In genomic region chr6:163191704-163192537, GRCh38 we compare ENCODE assay signal across 20 cellular contexts.
DNase-seq lines count a peak whose midpoint lies in the region; ATAC-seq, FAIRE-seq and TF ChIP-seq lines count a peak whose summit lies in the region.
"Had no signal": no experiment of that assay in that cellular context is flagged by ENCODE, and none has a peak within 500 bp of the region (broad histone marks: within the 10 kb centered on the region; RNA-seq: fewer than 3 reads in every experiment).

No MANE protein-coding gene starts in this region.

- peaks cover 5% of the 10 kb centered on the region for H3K4me1 Mint-ChIP-seq in neural progenitor cell
- H3K4me1 Mint-ChIP-seq: activated CD4-positive, alpha-beta T cell treated with anti-CD3 and anti-CD28 coated beads for 36 hours; IgD-negative memory B cell had no signal

- H3K9ac ChIP-seq in HepG2 (ENCODE audit: insufficient read depth, low read depth, low read length), result no peak overlapping the region
- no peak overlapping the region for H3K9ac ChIP-seq in neural progenitor cell

- DNase-seq in HepG2 (ENCODE audit: low spot score) (no peak), right lobe of liver (no peak), fibroblast of pulmonary artery (ENCODE audit: low read depth) (peak; percentile 11), neural progenitor cell (ENCODE audit: low spot score) (no peak), C1 segment of cervical spinal cord (lab: John Stamatoyannopoulos, UW) (no peak), retina (no peak)
- DNase-seq: activated CD4-positive, alpha-beta T cell treated with anti-CD3 and anti-CD28 coated beads for 36 hours; DND-41; naive B cell; NCI-H1694; NCI-H510A; SHP77 had no signal

- CTCF ChIA-PET in HepG2 (lab: Yijun Ruan, JAX; ENCODE audit: low intra/inter-chr PET ratio, low total read pairs), result no interaction called here

- H3K4me3 ChIP-seq in HepG2 (replicated peaks in 1 of 3; ENCODE audit: insufficient read depth in 1 of 3, low read depth in 2 of 3, low read length in 3 of 3), result no peak overlapping the region
- no peak overlapping the region for H3K4me3 ChIP-seq in right lobe of liver
- H3K4me3 ChIP-seq in fibroblast of pulmonary artery (replicated peaks; ENCODE audit: low read depth, low read length), result no peak overlapping the region
- H3K4me3 ChIP-seq in neural progenitor cell, result no peak overlapping the region
- H3K4me3 ChIP-seq: gastroesophageal sphincter, lung, vagina had no signal

- in situ Hi-C loops in HepG2 (cut with HindIII; ENCODE audit: extremely low pct_ligation_motif_present, low pct_unique_long_range_greater_than_20kb), result loop anchor here (25.0 kb wide), 1 partner anchor 920 kb away; no protein-coding TSS in a partner anchor

- H3K27me3 ChIP-seq in HepG2 (ENCODE audit: control insufficient read depth in 1 of 2, insufficient read depth in 2 of 2, low read length in 2 of 2) (peaks cover 0 to 63% of the 10 kb centered on the region in 2 experiments; a peak in 2 of 5 replicates), right lobe of liver (no peaks in the 10 kb centered on the region), neural progenitor cell (no peaks in the 10 kb centered on the region)
- H3K27me3 ChIP-seq: gastroesophageal sphincter, vagina had no signal

- H2AFZ ChIP-seq in HepG2 (ENCODE audit: low read length), result no peak overlapping the region
- no peak overlapping the region for H2AFZ ChIP-seq in neural progenitor cell (replicated peaks)

- peaks cover 5% of the 10 kb centered on the region for H3K9me3 Mint-ChIP-seq in neural progenitor cell
- H3K9me3 Mint-ChIP-seq: activated T-helper 17 cell treated with anti-CD3 and anti-CD28 coated beads, Interleukin-2, amount 50 U/mL, for 72 hours; naive B cell had no signal

- no peaks in the 10 kb centered on the region for H3F3A ChIP-seq in neural progenitor cell (ENCODE audit: low read depth)

- no peak for TF ChIP-seq CTCF in HepG2 (CRISPR knock-in tag; IDR thresholded peaks at IDR 0.05)
- TF ChIP-seq CTCF in right lobe of liver (IDR thresholded peaks at IDR 0.05), result no peak
- TF ChIP-seq CTCF in fibroblast of pulmonary artery (IDR thresholded peaks at IDR 0.05; ENCODE audit: low read length, missing control alignments), result no peak
- no peak for TF ChIP-seq CTCF in neural progenitor cell (IDR thresholded peaks at IDR 0.05)

- FAIRE-seq in HepG2 (lab: Jason Lieb, UNC), result no peak
- FAIRE-seq: TTC549 had no signal

- H3K4me3 Mint-ChIP-seq in neural progenitor cell, result no peak overlapping the region
- H3K4me3 Mint-ChIP-seq: activated CD4-positive, alpha-beta T cell treated with anti-CD3 and anti-CD28 coated beads for 36 hours; activated T-helper 17 cell treated with anti-CD3 and anti-CD28 coated beads, Interleukin-2, amount 50 U/mL, for 72 hours; IgD-negative memory B cell; naive B cell had no signal

- 35% methylated on average over 7 of the region's 7 CpGs for WGBS in HepG2 (ENCODE audit: low lambda C conversion rate)
- WGBS in right lobe of liver (ENCODE audit: insufficient coverage, low coverage, low lambda C conversion rate, missing lambda C conversion rate), result 74% methylated on average over 6 of the region's 7 CpGs

- intact Hi-C loops in HepG2 (cut with micrococcal nuclease; ENCODE audit: unreplicated experiment), result no loop called here
- intact Hi-C loops in right lobe of liver (cut with DNase I), result loop anchor here in 1 of 2 donors (10.0 kb wide), 1 partner anchor 223 kb away; the partner anchor contains the start of gene QKI

- no peak overlapping the region for H3K27ac ChIP-seq in HepG2 (ENCODE audit: extremely low read length, insufficient read depth, low read length)
- H3K27ac ChIP-seq in right lobe of liver, result no peak overlapping the region
- H3K27ac ChIP-seq in neural progenitor cell, result no peak overlapping the region
- H3K27ac ChIP-seq: vagina had no signal

- BruUV-seq in HepG2 (replicated peaks; lab: Mats Ljungman, UMichigan), result no TSS peak

- H3K27ac Mint-ChIP-seq in neural progenitor cell, result peak overlapping the region; percentile 20
- H3K27ac Mint-ChIP-seq: activated CD4-positive, alpha-beta T cell treated with anti-CD3 and anti-CD28 coated beads for 36 hours; activated T-helper 17 cell treated with anti-CD3 and anti-CD28 coated beads, Interleukin-2, amount 50 U/mL, for 72 hours; IgD-negative memory B cell; naive B cell had no signal

- no peaks in the 10 kb centered on the region for H4K20me1 ChIP-seq in HepG2 (ENCODE audit: insufficient read depth, low read length)
- no peaks in the 10 kb centered on the region for H4K20me1 ChIP-seq in neural progenitor cell (ENCODE audit: low read depth)

- no peaks in the 10 kb centered on the region for H3K9me3 ChIP-seq in HepG2 (ENCODE audit: low read length)
- H3K9me3 ChIP-seq in right lobe of liver, result no peaks in the 10 kb centered on the region
- H3K9me3 ChIP-seq in neural progenitor cell (ENCODE audit: low read depth), result no peaks in the 10 kb centered on the region
- H3K9me3 ChIP-seq: gastroesophageal sphincter, vagina had no signal

- H3K27me3 Mint-ChIP-seq in neural progenitor cell (ENCODE audit: insufficient read depth, low read depth), result peaks cover 11% of the 10 kb centered on the region

- ATAC-seq in HepG2 (peak; percentile 34; the same call in 1 of the 3 replicates), right lobe of liver (no peak), HG03457 (IDR thresholded peaks at IDR 0.05; ENCODE audit: unreplicated experiment) (no peak), GM21390 (IDR thresholded peaks at IDR 0.05; ENCODE audit: unreplicated experiment) (no peak)
- ATAC-seq: activated CD4-positive, alpha-beta T cell treated with anti-CD3 and anti-CD28 coated beads for 36 hours; activated T-helper 17 cell treated with anti-CD3 and anti-CD28 coated beads, Interleukin-2, amount 50 U/mL, for 72 hours; gastroesophageal sphincter had no signal

- no peak overlapping the region for H3K4me2 ChIP-seq in HepG2 (ENCODE audit: low read depth, low read length)
- no peak overlapping the region for H3K4me2 ChIP-seq in neural progenitor cell

- POLR2A ChIA-PET in HepG2 (lab: Yijun Ruan, JAX), result no interaction called here

- TF ChIP-seq POLR2A in HepG2 (IDR thresholded peaks at IDR 0.05; ENCODE audit: insufficient read depth in 1 of 2, low read depth in 2 of 2, low read length in 2 of 2) (no peak), right lobe of liver (IDR thresholded peaks at IDR 0.05) (no peak)

- H3K4me1 ChIP-seq in HepG2 (ENCODE audit: insufficient read depth, low read length), result peaks cover 8% of the 10 kb centered on the region; the same call in 1 of the 2 replicates
- peaks cover 0 to 9% (median 3%) of the 10 kb centered on the region in 4 donors for H3K4me1 ChIP-seq in right lobe of liver
- no peaks in the 10 kb centered on the region for H3K4me1 ChIP-seq in neural progenitor cell
- H3K4me1 ChIP-seq: gastroesophageal sphincter, vagina had no signal

- H3K79me2 ChIP-seq in HepG2 (ENCODE audit: insufficient read depth, low read length), result no peaks in the 10 kb centered on the region
- H3K79me2 ChIP-seq in neural progenitor cell (ENCODE audit: low read depth), result no peaks in the 10 kb centered on the region

- no peaks in the 10 kb centered on the region for H3K36me3 Mint-ChIP-seq in neural progenitor cell
- H3K36me3 Mint-ChIP-seq: naive B cell had no signal

- no peak for TF ChIP-seq EP300 in HepG2 (IDR thresholded peaks at IDR 0.05; ENCODE audit: low read depth in 2 of 2, low read length in 2 of 2)
- no peak for TF ChIP-seq EP300 in HepG2 (CRISPR knock-in tag; IDR thresholded peaks at IDR 0.05; ENCODE audit: borderline replicate concordance)

- H3K36me3 ChIP-seq in HepG2 (replicated peaks in 1 of 2; ENCODE audit: control insufficient read depth in 1 of 2, insufficient read depth in 2 of 2, low read length in 2 of 2), result no peaks in the 10 kb centered on the region
- no peaks in the 10 kb centered on the region for H3K36me3 ChIP-seq in right lobe of liver
- no peaks in the 10 kb centered on the region for H3K36me3 ChIP-seq in neural progenitor cell
- H3K36me3 ChIP-seq: gastroesophageal sphincter, vagina had no signal

- no peak for TF ChIP-seq RAD21 in HepG2 (CRISPR knock-in tag; IDR thresholded peaks at IDR 0.05)

TF ChIP-seq in HepG2, 621 proteins besides CTCF, POLR2A, EP300 and RAD21:
- TF ChIP-seq ZNF503 (CRISPR knock-in tag; IDR thresholded peaks at IDR 0.05) (no peak), PAWR (CRISPR knock-in tag; IDR thresholded peaks at IDR 0.05; ENCODE audit: borderline replicate concordance) (no peak), MAZ (IDR thresholded peaks at IDR 0.05; ENCODE audit: borderline replicate concordance, low read depth, low read length) (no peak), MAZ (CRISPR knock-in tag; IDR thresholded peaks at IDR 0.05; ENCODE audit: low read depth) (no peak), ZNF792 (CRISPR knock-in tag; IDR thresholded peaks at IDR 0.05) (no peak), BCL6 (CRISPR knock-in tag; IDR thresholded peaks at IDR 0.05) (no peak), HOXA9 (CRISPR knock-in tag; IDR thresholded peaks at IDR 0.05; ENCODE audit: borderline replicate concordance) (no peak), ZNF556 (CRISPR knock-in tag; IDR thresholded peaks at IDR 0.05; ENCODE audit: borderline replicate concordance) (no peak), SOX13 (IDR thresholded peaks at IDR 0.05) (no peak), SOX13 (CRISPR knock-in tag; conservative IDR thresholded peaks at IDR 0.05 in 1 of 2, IDR thresholded peaks at IDR 0.05 in 1 of 2) (peak in 1 of 2 experiments; percentile 62; a peak in 2 of 4 replicates), ZNF891 (CRISPR knock-in tag; IDR thresholded peaks at IDR 0.05) (0 out of 2 replicates have a peak, but pooled peaks have one; percentile 24), ZNF839 (CRISPR knock-in tag; IDR thresholded peaks at IDR 0.05; ENCODE audit: borderline replicate concordance) (no peak), ZNF431 (CRISPR knock-in tag; IDR thresholded peaks at IDR 0.05; ENCODE audit: borderline replicate concordance, low read depth) (no peak), JUNB (CRISPR knock-in tag; IDR thresholded peaks at IDR 0.05; ENCODE audit: borderline replicate concordance) (no peak)
